In the genomic region with DNA sequence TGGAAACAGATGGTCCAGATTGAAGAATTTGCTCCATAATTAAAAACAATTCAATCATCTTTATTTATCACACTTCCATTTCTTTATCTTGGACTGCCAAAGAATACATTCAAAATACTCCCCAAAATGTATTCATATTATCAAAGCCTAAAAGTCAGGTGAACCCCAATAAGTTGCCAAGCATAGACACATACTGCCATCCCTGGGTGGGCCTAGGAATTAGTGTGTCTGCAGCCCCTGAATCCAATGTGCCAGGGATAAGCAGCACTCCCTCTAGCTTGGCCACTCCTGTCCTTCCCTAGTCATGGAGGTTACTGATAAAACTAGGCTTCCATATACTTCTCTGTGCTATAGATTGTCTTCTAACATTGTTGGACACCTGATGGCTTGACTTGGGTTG, we compare ENCODE assay signal across 20 cellular contexts.
A peak's percentile ranks its signal among the peaks of the same experiment; 100 is the strongest.
DNase-seq lines count a peak whose midpoint lies in the region; ATAC-seq and TF ChIP-seq lines count a peak whose summit lies in the region.
"Had no signal": no experiment of that assay in that cellular context is flagged by ENCODE, and none has a peak within 500 bp of the region (broad histone marks: within the 10 kb centered on the region; RNA-seq: fewer than 3 reads in every experiment).

No MANE protein-coding gene starts in this region.

- H3K27ac Mint-ChIP-seq in MCF 10A (ENCODE audit: low read depth, unreplicated experiment), result peak overlapping the region; percentile 76
- H3K27ac Mint-ChIP-seq in WTC11, result no peak overlapping the region
- no peak overlapping the region for H3K27ac Mint-ChIP-seq in endodermal cell
- H3K27ac Mint-ChIP-seq: CD4-positive, alpha-beta memory T cell had no signal

- H2BK5ac ChIP-seq in neuronal stem cell (ENCODE audit: low read length), result no peak overlapping the region

- no peaks in the 10 kb centered on the region for H3K27me3 Mint-ChIP-seq in MCF 10A (ENCODE audit: insufficient read depth, unreplicated experiment)
- peaks cover 8% of the 10 kb centered on the region for H3K27me3 Mint-ChIP-seq in WTC11 (ENCODE audit: low read depth)
- H3K27me3 Mint-ChIP-seq in endodermal cell (ENCODE audit: insufficient read depth), result peaks cover 12% of the 10 kb centered on the region

- H3K4me1 ChIP-seq in breast epithelium (no peaks in the 10 kb centered on the region), endodermal cell (ENCODE audit: control insufficient read depth, insufficient read depth, low read length) (no peaks in the 10 kb centered on the region), neuronal stem cell (ENCODE audit: control insufficient read depth in 2 of 2, insufficient read depth in 1 of 2, low read depth in 1 of 2, low read length in 2 of 2) (no peaks in the 10 kb centered on the region), esophagus muscularis mucosa (peaks cover 0 to 8% (median 6%) of the 10 kb centered on the region in 4 donors)
- H3K4me1 ChIP-seq: BLaER1 had no signal

- H3K27me3 ChIP-seq in breast epithelium, result no peaks in the 10 kb centered on the region
- H3K27me3 ChIP-seq in endodermal cell (ENCODE audit: control insufficient read depth, insufficient read depth, low read length, poor library complexity, severe bottlenecking), result peaks cover 7% of the 10 kb centered on the region
- H3K27me3 ChIP-seq in neuronal stem cell (ENCODE audit: control insufficient read depth in 3 of 3, insufficient read depth in 3 of 3, low read depth in 1 of 3, low read length in 3 of 3), result no peaks in the 10 kb centered on the region
- H3K27me3 ChIP-seq in esophagus muscularis mucosa, result peaks cover 0 to 2% (median 0%) of the 10 kb centered on the region in 4 donors

- TF ChIP-seq POLR2A in breast epithelium (IDR thresholded peaks at IDR 0.05), result no peak
- no peak for TF ChIP-seq POLR2A in esophagus muscularis mucosa (IDR thresholded peaks at IDR 0.05; ENCODE audit: low read depth)

- H3K4me2 ChIP-seq in neuronal stem cell (ENCODE audit: insufficient read depth, low read length, poor library complexity, severe bottlenecking), result no peak overlapping the region
- H3K4me2 ChIP-seq: BLaER1 had no signal

- CTCF ChIA-PET in MCF 10A (lab: Yijun Ruan, JAX) (interaction anchor here (0.5 kb wide), 1 partner anchor 1488 kb away, joined by 3 read pairs; no protein-coding TSS in a partner anchor), WTC11 (lab: Charles Lee) (no interaction called here)

- POLR2A ChIA-PET in MCF 10A (lab: Yijun Ruan, JAX) (no interaction called here), WTC11 (lab: Charles Lee) (no interaction called here)

- no peak overlapping the region for H2AFZ ChIP-seq in neuronal stem cell (ENCODE audit: low read length)

- H3K4me3 ChIP-seq in breast epithelium (no peak overlapping the region), endodermal cell (ENCODE audit: low read length) (no peak overlapping the region), coronary artery (no peak overlapping the region), neuronal stem cell (ENCODE audit: low read length in 2 of 2) (no peak overlapping the region), esophagus muscularis mucosa (no peak overlapping the region)
- H3K4me3 ChIP-seq: BLaER1, HAP-1 had no signal

- peaks cover 13% of the 10 kb centered on the region for H3K4me1 Mint-ChIP-seq in MCF 10A (ENCODE audit: insufficient read depth, unreplicated experiment)
- peaks cover 12% of the 10 kb centered on the region for H3K4me1 Mint-ChIP-seq in WTC11
- peaks cover 12% of the 10 kb centered on the region for H3K4me1 Mint-ChIP-seq in endodermal cell

- no peak overlapping the region for H2BK120ac ChIP-seq in neuronal stem cell (ENCODE audit: low read depth, low read length)

- no peak overlapping the region for H4K91ac ChIP-seq in neuronal stem cell (ENCODE audit: low read depth, low read length, poor library complexity)

- no peak overlapping the region for H2AK5ac ChIP-seq in neuronal stem cell (ENCODE audit: low read depth, low read length)

- no TSS peak for BruUV-seq in MCF 10A (replicated peaks; lab: Mats Ljungman, UMichigan)

- H3K4ac ChIP-seq in neuronal stem cell (ENCODE audit: low read length), result no peak overlapping the region

- no peak overlapping the region for H2BK15ac ChIP-seq in neuronal stem cell (ENCODE audit: low read length)

- H3K18ac ChIP-seq in neuronal stem cell (ENCODE audit: low read length), result no peak overlapping the region

- TF ChIP-seq CTCF in MCF 10A (IDR thresholded peaks at IDR 0.05; ENCODE audit: unreplicated experiment) (no peak), breast epithelium (IDR thresholded peaks at IDR 0.05) (no peak), WTC11 (IDR thresholded peaks at IDR 0.05) (no peak), endodermal cell (conservative IDR thresholded peaks at IDR 0.05) (peak; percentile 46), coronary artery (IDR thresholded peaks at IDR 0.05) (no peak), esophagus muscularis mucosa (IDR thresholded peaks at IDR 0.05) (no peak)

- no peak for TF ChIP-seq EP300 in esophagus muscularis mucosa (IDR thresholded peaks at IDR 0.05)

- no peak overlapping the region for H3K9ac ChIP-seq in endodermal cell (ENCODE audit: extremely low read depth, low read length, poor library complexity, severe bottlenecking)
- H3K9ac ChIP-seq in neuronal stem cell (ENCODE audit: low read depth, low read length, poor library complexity), result no peak overlapping the region
- H3K9ac ChIP-seq: BLaER1 had no signal

- no peak overlapping the region for H2BK12ac ChIP-seq in neuronal stem cell (ENCODE audit: low read length)

- H3K9me3 Mint-ChIP-seq in MCF 10A (ENCODE audit: unreplicated experiment) (no peaks in the 10 kb centered on the region), WTC11 (no peaks in the 10 kb centered on the region), endodermal cell (no peaks in the 10 kb centered on the region)

- no peak overlapping the region for H4K8ac ChIP-seq in neuronal stem cell (ENCODE audit: low read depth, low read length)

- H3K79me1 ChIP-seq in neuronal stem cell (ENCODE audit: low read depth, low read length), result peaks cover 2% of the 10 kb centered on the region

- no peak for DNase-seq in MCF 10A (ENCODE audit: unreplicated experiment)
- no peak for DNase-seq in breast epithelium (ENCODE audit: low spot score in 2 of 2)
- DNase-seq in WTC11 (ENCODE audit: low spot score), result no peak
- DNase-seq in endodermal cell, result no peak
- DNase-seq in coronary artery (ENCODE audit: low spot score), result no peak
- no peak for DNase-seq in neuronal stem cell (ENCODE audit: low spot score)
- DNase-seq in esophagus muscularis mucosa (ENCODE audit: extremely low spot score), result no peak
- DNase-seq: CD4-positive, alpha-beta memory T cell; DMS79; IMR-90; NCI-H1417 treated with DMSO at 0.1 percent for 48 hours; NCI-H187 treated with DMSO at 0.1 percent for 48 hours; NCI-H226; NCI-H524; PC-3; RPMI8226; SHP77 treated with DMSO at 0.1 percent for 48 hours had no signal

- H3K36me3 ChIP-seq in breast epithelium (no peaks in the 10 kb centered on the region), endodermal cell (ENCODE audit: control insufficient read depth, insufficient read depth, low read length) (no peaks in the 10 kb centered on the region), neuronal stem cell (replicated peaks in 1 of 2; ENCODE audit: control insufficient read depth in 2 of 2, insufficient read depth in 2 of 2, low read length in 2 of 2) (peaks cover 0 to 11% of the 10 kb centered on the region in 2 donors), esophagus muscularis mucosa (no peaks in the 10 kb centered on the region)
- H3K36me3 ChIP-seq: BLaER1, HAP-1 had no signal

- no peak overlapping the region for H3K23ac ChIP-seq in neuronal stem cell (ENCODE audit: low read depth, low read length, poor library complexity)

- H3K14ac ChIP-seq in neuronal stem cell (ENCODE audit: low read length), result no peak overlapping the region

- no peak overlapping the region for H3K27ac ChIP-seq in breast epithelium
- H3K27ac ChIP-seq in endodermal cell (ENCODE audit: low read depth, low read length), result no peak overlapping the region
- no peak overlapping the region for H3K27ac ChIP-seq in coronary artery
- H3K27ac ChIP-seq in neuronal stem cell (replicated peaks; ENCODE audit: low read length), result no peak overlapping the region
- H3K27ac ChIP-seq in esophagus muscularis mucosa (replicated peaks in 1 of 4), result no peak overlapping the region
- H3K27ac ChIP-seq: BLaER1, HL-60 had no signal

- H3K9me3 ChIP-seq in breast epithelium (no peaks in the 10 kb centered on the region), endodermal cell (ENCODE audit: control insufficient read depth, low read length) (no peaks in the 10 kb centered on the region), neuronal stem cell (replicated peaks in 1 of 2; ENCODE audit: control insufficient read depth in 2 of 2, insufficient read depth in 1 of 2, low read depth in 1 of 2, low read length in 2 of 2) (no peaks in the 10 kb centered on the region), esophagus muscularis mucosa (no peaks in the 10 kb centered on the region)
- H3K9me3 ChIP-seq: BLaER1, HAP-1 had no signal

- no peak overlapping the region for H3K4me3 Mint-ChIP-seq in MCF 10A (ENCODE audit: unreplicated experiment)
- no peak overlapping the region for H3K4me3 Mint-ChIP-seq in WTC11
- no peak overlapping the region for H3K4me3 Mint-ChIP-seq in endodermal cell
- H3K4me3 Mint-ChIP-seq: CD4-positive, alpha-beta memory T cell had no signal

- peak; percentile 41 for ATAC-seq in WTC11
- ATAC-seq: PC-3 had no signal

- intact Hi-C loops in MCF 10A (cut with micrococcal nuclease), result no loop called here
- intact Hi-C loops in breast epithelium (cut with DNase I; ENCODE audit: low total_unique reads), result no loop called here
- intact Hi-C loops in esophagus muscularis mucosa (cut with DNase I), result no loop called here

- peaks cover 6% of the 10 kb centered on the region for H3K36me3 Mint-ChIP-seq in MCF 10A (ENCODE audit: insufficient read depth, unreplicated experiment)
- no peaks in the 10 kb centered on the region for H3K36me3 Mint-ChIP-seq in WTC11
- no peaks in the 10 kb centered on the region for H3K36me3 Mint-ChIP-seq in endodermal cell (ENCODE audit: low read depth)
- H3K36me3 Mint-ChIP-seq: CD4-positive, alpha-beta memory T cell had no signal

TF ChIP-seq in WTC11, 78 proteins besides CTCF, POLR2A, EP300 and RAD21 (continues in another document):
- no peak for TF ChIP-seq ATF1 (CRISPR knock-in tag; IDR thresholded peaks at IDR 0.05)
